ENCODE assay signal across 8 cellular contexts in genomic region chr6:13574571-13575376, GRCh38. TPM values are rescaled to one million over a fixed set of nuclear protein-coding genes. Genes with fewer than 3 reads are reported as not detected.
A peak's percentile ranks its signal among the peaks of the same experiment; 100 is the strongest.
DNase-seq lines count a peak whose midpoint lies in the region; TF ChIP-seq lines count a peak whose summit lies in the region.

Gene SIRT5 (plus strand): TSS chr6:13574601. CDS start chr6:13584111, 9,510 bp downstream.

- POLR2A ChIA-PET in RWPE1 (lab: Yijun Ruan, JAX; ENCODE audit: low non-redundant PET), result interaction anchor here (0.6 to 1.2 kb wide), 9 partner anchors 40 to 1843 kb away, joined by 3 to 5 read pairs (median 3); partner anchors contain the start of genes GFOD1 and NOL7

- peak within 1 kb of the TSS; percentile 95 for H3K27ac Mint-ChIP-seq in neural crest cell (ENCODE audit: unreplicated experiment)

- peak within 1 kb of the TSS; percentile 96 for H3K4me3 Mint-ChIP-seq in neural crest cell

- DNase-seq in ELR (ENCODE audit: low read depth) (peak; percentile 90), GOT3 (lab: John Stamatoyannopoulos, UW) (peak; percentile 58), LHCN-M2 (ENCODE audit: low read depth) (peak; percentile 76), RWPE1 (ENCODE audit: low spot score) (peak; percentile 90), fibroblast of the conjunctiva (ENCODE audit: low read depth) (peak; percentile 51), neural crest cell (ENCODE audit: low read depth, low spot score) (peak; percentile 61), stromal cell of bone marrow (ENCODE audit: low read depth) (peak; percentile 62)
- DNase-seq in activated T-helper 9 cell treated with anti-CD3 and anti-CD28 coated beads, Interleukin-2, amount 50 U/mL, for 16 hours (ENCODE audit: low read depth), result peak; percentile 62

- TF ChIP-seq CTCF in RWPE1 (conservative IDR thresholded peaks at IDR 0.05; ENCODE audit: low read depth) (no peak; the same call in 1 of the 2 replicates), neural crest cell (conservative IDR thresholded peaks at IDR 0.05) (no peak)

- H3K4me1 Mint-ChIP-seq in neural crest cell, result peaks cover 31% of the 10 kb centered on the region

- peaks cover 5% of the 10 kb centered on the region for H3K36me3 Mint-ChIP-seq in neural crest cell (ENCODE audit: low read depth)

- peaks cover 5% of the 10 kb centered on the region for H3K9me3 Mint-ChIP-seq in neural crest cell

- H3K27me3 Mint-ChIP-seq in neural crest cell (ENCODE audit: low read depth), result no peaks in the 10 kb centered on the region

- H3K27ac ChIP-seq in RWPE1, result peak within 1 kb of the TSS; percentile 97

- CTCF ChIA-PET in RWPE1 (lab: Yijun Ruan, JAX), result interaction anchor here (0.5 to 1.4 kb wide), 15 partner anchors 10 to 1602 kb away, joined by 3 to 11 read pairs (median 3); partner anchors contain the start of genes GFOD1 and NOL7

RNA-seq across cellular contexts. Expression of gene SIRT5, which starts in this region (rescaled TPM):
- 4.1 and 4.9 TPM in 2 replicates for total RNA-seq in LHCN-M2 (2014; rRNA removed)
- 2.9 TPM for polyA plus RNA-seq in LHCN-M2 (2012)
- 8.8 and 10.3 TPM in 2 replicates for total RNA-seq in neural crest cell

Comparison
In these comparisons a context has a peak if more than half of its experiments do, and no peak if none do; other contexts are left out.
1. Peak in every context shown above with its lines: DNase-seq and H3K27ac ChIP-seq.